In the genomic region with DNA sequence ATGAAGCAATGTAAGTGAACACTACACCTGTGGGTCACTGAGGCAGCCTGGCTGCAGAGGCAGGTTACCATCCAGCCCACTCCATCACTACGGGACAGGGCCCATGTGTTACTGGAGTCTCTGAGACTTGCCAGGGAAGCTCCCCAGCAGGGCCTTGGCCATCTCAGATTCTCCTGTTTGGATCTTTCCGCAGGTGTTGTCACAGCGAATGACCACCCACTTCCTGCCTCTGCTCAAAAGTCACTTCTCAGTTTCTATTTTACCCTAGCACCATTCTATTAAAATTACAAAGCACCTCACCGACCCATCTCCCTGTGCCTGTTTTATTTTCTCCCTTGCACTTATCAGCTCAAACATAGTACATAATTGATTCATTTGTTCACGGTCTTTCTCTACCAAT, we compare ENCODE assay signal across 18 cellular contexts. TPM values are rescaled to one million over a fixed set of nuclear protein-coding genes. Genes with fewer than 3 reads are reported as not detected.
DNase-seq lines count a peak whose midpoint lies in the region; ATAC-seq and TF ChIP-seq lines count a peak whose summit lies in the region.
"Had no signal": no experiment of that assay in that cellular context is flagged by ENCODE, and none has a peak within 500 bp of the region (broad histone marks: within the 10 kb centered on the region; RNA-seq: fewer than 3 reads in every experiment).

No MANE protein-coding gene starts in this region.

- intact Hi-C loops in activated naive CD4-positive, alpha-beta T cell treated with anti-CD3 and anti-CD28 coated beads for 36 hours (cut with micrococcal nuclease): no loop called here

- H3K27me3 Mint-ChIP-seq in activated naive CD4-positive, alpha-beta T cell treated with anti-CD3 and anti-CD28 coated beads for 36 hours (ENCODE audit: low read depth): no peaks in the 10 kb centered on the region

- CTCF ChIA-PET in activated naive CD4-positive, alpha-beta T cell treated with anti-CD3 and anti-CD28 coated beads for 36 hours (lab: Charles Lee): no interaction called here

- ATAC-seq in GM18867 (IDR thresholded peaks at IDR 0.05; ENCODE audit: unreplicated experiment) (peak; percentile 75), GM21423 (IDR thresholded peaks at IDR 0.05; ENCODE audit: unreplicated experiment) (peak; percentile 72), HG02981 (IDR thresholded peaks at IDR 0.05; ENCODE audit: unreplicated experiment) (peak; percentile 53), HG03575 (IDR thresholded peaks at IDR 0.05; ENCODE audit: extremely low read depth, insufficient number of reproducible peaks, low FRiP score, unreplicated experiment) (peak; percentile 76), GM18511 (IDR thresholded peaks at IDR 0.05; ENCODE audit: unreplicated experiment) (no peak)
- ATAC-seq: left ventricle myocardium superior had no signal

- no peaks in the 10 kb centered on the region for H3K4me1 Mint-ChIP-seq in activated naive CD4-positive, alpha-beta T cell treated with anti-CD3 and anti-CD28 coated beads for 36 hours (ENCODE audit: low read depth)
- H3K4me1 Mint-ChIP-seq: B cell, nephron had no signal

- DNase-seq in activated naive CD4-positive, alpha-beta T cell treated with anti-CD3 and anti-CD28 coated beads for 36 hours: no peak
- DNase-seq in NCI-H128 (lab: John Stamatoyannopoulos, UW; ENCODE audit: unreplicated experiment): no peak
- no peak for DNase-seq in erythroblast (lab: John Stamatoyannopoulos, UW)
- DNase-seq: activated CD4-positive, alpha-beta T cell treated with anti-CD3 and anti-CD28 coated beads, Interleukin-2, amount 50 U/mL, for 48 hours; anterior cingulate cortex; cortex of kidney; DMS79; left ventricle myocardium superior; SHP77 treated with DMSO at 0.1 percent for 48 hours; stimulated activated CD4-positive, alpha-beta T cell treated with anti-CD3 and anti-CD28 coated beads, Interleukin-2, amount 100 ng/mL, for 48 hours had no signal

- TF ChIP-seq POLR2A in erythroblast (IDR thresholded peaks at IDR 0.05; ENCODE audit: low read length): no peak

- H3K9me3 Mint-ChIP-seq in activated naive CD4-positive, alpha-beta T cell treated with anti-CD3 and anti-CD28 coated beads for 36 hours: no peaks in the 10 kb centered on the region
- H3K9me3 Mint-ChIP-seq: nephron had no signal

- no peak overlapping the region for H3K27ac Mint-ChIP-seq in activated naive CD4-positive, alpha-beta T cell treated with anti-CD3 and anti-CD28 coated beads for 36 hours
- H3K27ac Mint-ChIP-seq: B cell, nephron had no signal

- no peak overlapping the region for H3K4me3 Mint-ChIP-seq in activated naive CD4-positive, alpha-beta T cell treated with anti-CD3 and anti-CD28 coated beads for 36 hours
- H3K4me3 Mint-ChIP-seq: B cell, nephron had no signal

- H3K36me3 Mint-ChIP-seq in activated naive CD4-positive, alpha-beta T cell treated with anti-CD3 and anti-CD28 coated beads for 36 hours (ENCODE audit: low read depth): no peaks in the 10 kb centered on the region

RNA-seq across cellular contexts. Expression of a gene that starts 34.5 kb away (rescaled TPM):
- total RNA-seq in activated naive CD4-positive, alpha-beta T cell treated with anti-CD3 and anti-CD28 coated beads for 36 hours: under 1 TPM; 0.05 to 0.10 TPM
- total RNA-seq: HT-29 had no signal
